In the genomic region with DNA sequence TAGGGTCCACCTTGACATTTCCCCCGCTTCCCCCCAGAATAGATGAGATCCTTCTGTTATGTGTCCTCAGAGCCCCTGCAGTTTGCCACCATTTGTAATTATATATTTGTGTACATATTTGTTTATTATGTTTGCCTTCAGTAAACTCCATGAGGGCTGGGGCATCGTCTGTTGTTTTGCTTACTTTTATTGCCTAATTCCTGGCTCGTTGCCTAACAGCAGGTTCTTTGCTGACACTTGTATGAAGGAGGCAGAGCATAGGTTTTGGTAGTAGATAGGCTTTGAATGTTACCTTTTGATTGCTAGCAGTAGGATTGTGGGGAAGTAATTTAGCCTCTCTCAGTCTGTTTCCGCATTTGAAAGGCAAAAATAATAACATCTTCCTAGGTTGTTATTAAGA, we compare ENCODE assay signal across 12 cellular contexts. TPM values are rescaled to one million over a fixed set of nuclear protein-coding genes. Genes with fewer than 3 reads are reported as not detected.
DNase-seq lines count a peak whose midpoint lies in the region; ATAC-seq, FAIRE-seq and TF ChIP-seq lines count a peak whose summit lies in the region.
"Had no signal": no experiment of that assay in that cellular context is flagged by ENCODE, and none has a peak within 500 bp of the region (broad histone marks: within the 10 kb centered on the region; RNA-seq: fewer than 3 reads in every experiment).

No MANE protein-coding gene starts in this region.

- ATAC-seq in A549 (no peak), GM18520 (IDR thresholded peaks at IDR 0.05; ENCODE audit: unreplicated experiment) (no peak), HG03439 (IDR thresholded peaks at IDR 0.05; ENCODE audit: unreplicated experiment) (no peak)

- no peaks in the 10 kb centered on the region for H3K9me2 ChIP-seq in Karpas-422 (replicated peaks; ENCODE audit: insufficient read depth, low read length)

- FAIRE-seq in A549 (lab: Jason Lieb, UNC): no peak

- POLR2A ChIA-PET in A549 (lab: Yijun Ruan, JAX): interaction anchor here (0.7 kb wide), 1 partner anchor 27 kb away, joined by 8 read pairs; no protein-coding TSS in a partner anchor

- H3K79me2 ChIP-seq in Karpas-422 (ENCODE audit: low read length): peaks cover 12% of the 10 kb centered on the region

- no peak for TF ChIP-seq POLR2A in A549 (IDR thresholded peaks at IDR 0.05; ENCODE audit: low read length)

- H2AFZ ChIP-seq in Karpas-422 (ENCODE audit: low read length): no peak overlapping the region

- no peak for DNase-seq in A549 (ENCODE audit: low read depth in 1 of 2, low spot score in 1 of 2)
- no peak for DNase-seq in Karpas-422
- peak; percentile 92 for DNase-seq in NCI-H69 (lab: John Stamatoyannopoulos, UW)
- DNase-seq in epithelial cell of proximal tubule (ENCODE audit: low read depth): no peak
- no peak for DNase-seq in ecto neural progenitor cell (ENCODE audit: low spot score)
- DNase-seq in MV-4-11 (lab: John Stamatoyannopoulos, UW): no peak
- DNase-seq: activated T-cell treated with anti-CD3 and anti-CD28 coated beads for 4 hours; effector CD4-positive, alpha-beta T cell; spleen had no signal

- TF ChIP-seq CTCF in A549 (IDR thresholded peaks at IDR 0.05): no peak
- TF ChIP-seq CTCF in epithelial cell of proximal tubule (conservative IDR thresholded peaks at IDR 0.05; ENCODE audit: low read depth, low read length): no peak

- WGBS in A549 (ENCODE audit: missing lambda C conversion rate): 59% methylated on average over 4 of the region's 4 CpGs

- no peak overlapping the region for H3K27ac ChIP-seq in A549
- no peak overlapping the region for H3K27ac ChIP-seq in Karpas-422 (ENCODE audit: low read length)
- H3K27ac ChIP-seq: SJSA1, spleen had no signal

- no peaks in the 10 kb centered on the region for H3K27me3 ChIP-seq in Karpas-422 (ENCODE audit: low read length)
- H3K27me3 ChIP-seq: SJSA1, spleen had no signal

- CTCF ChIA-PET in A549 (lab: Yijun Ruan, JAX): no interaction called here

- H3K9me3 ChIP-seq in A549 (no peaks in the 10 kb centered on the region), Karpas-422 (ENCODE audit: low read length) (no peaks in the 10 kb centered on the region)
- H3K9me3 ChIP-seq: SJSA1, spleen had no signal

- H4K20me1 ChIP-seq in Karpas-422 (ENCODE audit: insufficient read depth, low read depth, low read length): peaks cover 61% of the 10 kb centered on the region

- no peaks in the 10 kb centered on the region for H3K36me3 ChIP-seq in Karpas-422 (ENCODE audit: insufficient read depth, low read length)
- H3K36me3 ChIP-seq: SJSA1, spleen had no signal

- no peak for TF ChIP-seq RAD21 in A549 (conservative IDR thresholded peaks at IDR 0.05 in 1 of 2, IDR thresholded peaks at IDR 0.05 in 1 of 2)

- H3K4me2 ChIP-seq in A549 (peak overlapping the region; percentile 28; the same call in 2 of the 3 replicates), Karpas-422 (ENCODE audit: low read depth, low read length, poor library complexity, severe bottlenecking) (peak overlapping the region; percentile 59)

- peaks cover 16% of the 10 kb centered on the region; the same call in 2 of the 3 replicates for H3K4me1 ChIP-seq in A549
- H3K4me1 ChIP-seq in Karpas-422 (ENCODE audit: low read length): peaks cover 11% of the 10 kb centered on the region

- H3K9ac ChIP-seq in Karpas-422 (ENCODE audit: low read length): no peak overlapping the region

- H3K4me3 ChIP-seq in A549 (no peak overlapping the region), Karpas-422 (ENCODE audit: low read length) (no peak overlapping the region), epithelial cell of proximal tubule (ENCODE audit: low read depth, low read length) (peak overlapping the region; percentile 12)
- H3K4me3 ChIP-seq: SJSA1, spleen had no signal

- TF ChIP-seq EP300 in A549 (IDR thresholded peaks at IDR 0.05): no peak

TF ChIP-seq in A549, 52 proteins besides CTCF, POLR2A, EP300 and RAD21:
- TF ChIP-seq HDAC2 (IDR thresholded peaks at IDR 0.05): no peak
- TF ChIP-seq RFX5 (IDR thresholded peaks at IDR 0.05): no peak
- TF ChIP-seq FOXS1 (CRISPR knock-in tag; IDR thresholded peaks at IDR 0.05): no peak
- no peak for TF ChIP-seq CHD4 (IDR thresholded peaks at IDR 0.05; ENCODE audit: borderline replicate concordance)
- TF ChIP-seq CEBPB (IDR thresholded peaks at IDR 0.05): peak; percentile 11 to 23; a peak in 1 of 4 replicates
- no peak for TF ChIP-seq HOXA7 (CRISPR knock-in tag; IDR thresholded peaks at IDR 0.05)
- no peak for TF ChIP-seq JUNB (IDR thresholded peaks at IDR 0.05)

RNA-seq across cellular contexts. Expression of a gene that starts 9.9 kb away (rescaled TPM):
- polyA plus RNA-seq in A549 (2011; rRNA removed) (13.4 and 14.0 TPM in 2 replicates), A549 (2017; fragmentation: RNase III; extraction: RNeasy Plus Mini Kit Qiagen cat#74134 plus additional on column Dnase treatment) (7.3 to 7.7 TPM (median 7.3 TPM) in 3 replicates)
- 3.9 and 4.3 TPM in 2 replicates for polyA plus RNA-seq in A549 (2012; cell fraction: cytosol; rRNA removed)
- 8.6 and 13.0 TPM in 2 replicates for polyA plus RNA-seq in A549 (2012; cell fraction: nucleus; rRNA removed)
- 19.1 and 19.4 TPM in 2 replicates for polyA minus RNA-seq in A549 (2011; rRNA and poly(A)+ RNA removed)
- total RNA-seq in Karpas-422 (2014; rRNA removed; shearing (Covaris generic); ENCODE audit: low replicate concordance): 22.4 and 29.9 TPM in 2 replicates
- total RNA-seq in epithelial cell of proximal tubule: 31.9 and 85.7 TPM in 2 replicates
